ENCODE assay signal across 11 cellular contexts in the genomic region with DNA sequence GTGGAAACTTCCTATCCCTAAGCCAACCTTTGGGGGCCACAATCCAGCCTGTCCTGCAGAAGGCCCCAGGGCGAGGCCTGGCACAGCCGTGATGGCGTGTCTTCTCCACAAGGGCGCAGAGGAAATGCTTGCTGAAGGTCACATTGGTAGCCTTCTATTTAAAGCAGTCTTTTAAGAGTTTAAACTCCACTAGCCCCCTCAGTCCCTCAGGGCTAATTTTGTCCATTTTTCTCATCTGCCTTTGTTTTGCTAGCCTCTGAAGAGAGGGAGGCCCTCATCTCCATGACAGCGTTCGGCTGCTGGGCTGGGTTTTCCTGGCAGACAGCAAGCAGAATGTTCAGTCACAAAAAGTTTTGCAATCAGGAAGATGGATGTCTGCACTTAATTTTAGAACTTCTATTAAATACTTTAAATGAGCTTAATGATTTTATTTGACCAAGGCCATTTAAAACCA. TPM values are rescaled to one million over a fixed set of nuclear protein-coding genes. Genes with fewer than 3 reads are reported as not detected.
DNase-seq lines count a peak whose midpoint lies in the region; ATAC-seq and TF ChIP-seq lines count a peak whose summit lies in the region.
"Had no signal": no experiment of that assay in that cellular context is flagged by ENCODE, and none has a peak within 500 bp of the region (broad histone marks: within the 10 kb centered on the region; RNA-seq: fewer than 3 reads in every experiment).

No MANE protein-coding gene starts in this region.

- peak overlapping the region; percentile 6 for H3K4me3 Mint-ChIP-seq in chondrocyte (ENCODE audit: unreplicated experiment)

- peak; percentile 64 for DNase-seq in GM04503 (ENCODE audit: low read depth)
- DNase-seq in chondrocyte (ENCODE audit: low spot score) = no peak
- peak; percentile 70 for DNase-seq in islet precursor cell
- peak; percentile 89 for DNase-seq in sigmoid colon
- no peak for DNase-seq in NCI-H1105 (lab: John Stamatoyannopoulos, UW)
- DNase-seq in superior temporal gyrus (ENCODE audit: extremely low spot score) = no peak
- DNase-seq in NCI-H146 (lab: John Stamatoyannopoulos, UW) = no peak
- DNase-seq: activated CD4-positive, alpha-beta T cell treated with anti-CD3 and anti-CD28 coated beads for 1 hour; DMS53; NCI-H446 treated with DMSO at 0.1 percent for 48 hours had no signal

- H3K27me3 ChIP-seq in sigmoid colon = no peaks in the 10 kb centered on the region

- H3K4me1 ChIP-seq in sigmoid colon = peaks cover 0 to 63% (median 57%) of the 10 kb centered on the region in 4 donors

- ATAC-seq in GM21619 (IDR thresholded peaks at IDR 0.05; ENCODE audit: unreplicated experiment) = no peak

- intact Hi-C loops in sigmoid colon (cut with DNase I) = loop anchor here (5.0 kb wide), 1 partner anchor 42 kb away; a partner anchor contains a TSS

- TF ChIP-seq POLR2A in sigmoid colon (IDR thresholded peaks at IDR 0.05) = no peak

- peak overlapping the region; percentile 95 for H3K27ac Mint-ChIP-seq in chondrocyte (ENCODE audit: unreplicated experiment)

- no peaks in the 10 kb centered on the region for H3K36me3 Mint-ChIP-seq in chondrocyte (ENCODE audit: low read depth)

- 70 to 78% methylated on average over 6 of the region's 6 CpGs for WGBS in sigmoid colon, 2 donors

- H3K27me3 Mint-ChIP-seq in chondrocyte (ENCODE audit: low read depth) = no peaks in the 10 kb centered on the region

- no peaks in the 10 kb centered on the region for H3K9me3 Mint-ChIP-seq in chondrocyte (ENCODE audit: low read depth)

- H3K4me3 ChIP-seq in sigmoid colon = no peak overlapping the region

- peaks cover 72% of the 10 kb centered on the region for H3K4me1 Mint-ChIP-seq in chondrocyte (ENCODE audit: low read depth)

- peak in 1 of 4 donors; percentile 28 for TF ChIP-seq EP300 in sigmoid colon (IDR thresholded peaks at IDR 0.05)

- peak; percentile 71 for TF ChIP-seq CTCF in chondrocyte (IDR thresholded peaks at IDR 0.05)
- TF ChIP-seq CTCF in sigmoid colon (IDR thresholded peaks at IDR 0.05) = peak in 1 of 4 experiments; percentile 35

- H3K9me3 ChIP-seq in sigmoid colon = no peaks in the 10 kb centered on the region

- peak overlapping the region in 3 of 4 donors; percentile 49 to 72 (median 71) for H3K27ac ChIP-seq in sigmoid colon

- no peaks in the 10 kb centered on the region for H3K36me3 ChIP-seq in sigmoid colon

RNA-seq across cellular contexts. Expression of a gene that starts 40.8 kb away (rescaled TPM):
- total RNA-seq in chondrocyte (5.9 to 10.7 TPM (median 7.6 TPM) in 3 replicates), sigmoid colon (10 to 100 TPM in 3 of 4 donors, 1 to 10 TPM in 1; 8.3 to 18.5 (median 11.9) TPM)
- 1 to 10 TPM; 1.2 to 2.4 (median 2.1) TPM for polyA plus RNA-seq in sigmoid colon

Comparison
In these comparisons a context has a peak if more than half of its experiments do, and no peak if none do; other contexts are left out.
1. DNase-seq: peak in GM04503 (single experiment), islet precursor cell (single experiment) and sigmoid colon (single experiment); none in chondrocyte (single experiment), NCI-H1105 (single experiment), superior temporal gyrus (single experiment) and NCI-H146 (single experiment).